In genomic region chr1:248699099-248699498, GRCh38 we compare ENCODE assay signal across 2 cellular contexts.
TF ChIP-seq lines count a peak whose summit lies in the region.

No MANE protein-coding gene starts in this region.

TF ChIP-seq in A549, 52 proteins besides CTCF, POLR2A, EP300 and RAD21:
- TF ChIP-seq SREBF2 (IDR thresholded peaks at IDR 0.05) (no peak), ZFP36 (IDR thresholded peaks at IDR 0.05; ENCODE audit: borderline replicate concordance, partially characterized antibody) (no peak), MAFK (IDR thresholded peaks at IDR 0.05; ENCODE audit: partially characterized antibody) (peak; percentile 79), BCL3 (IDR thresholded peaks at IDR 0.05) (no peak)

TF ChIP-seq in IMR-90, 13 proteins besides CTCF, POLR2A, EP300 and RAD21:
- TF ChIP-seq MAFK (IDR thresholded peaks at IDR 0.05; ENCODE audit: low read depth, low read length) (peak; percentile 59), MAZ (IDR thresholded peaks at IDR 0.05; ENCODE audit: borderline replicate concordance, low read depth, low read length) (no peak)
